ENCODE assay signal across 8 cellular contexts in genomic region chr3:183298708-183299153, GRCh38. TPM values are rescaled to one million over a fixed set of nuclear protein-coding genes. Genes with fewer than 3 reads are reported as not detected.
DNase-seq lines count a peak whose midpoint lies in the region; ATAC-seq and TF ChIP-seq lines count a peak whose summit lies in the region.

No MANE protein-coding gene starts in this region.

- intact Hi-C loops in CD14-positive monocyte (cut with micrococcal nuclease) (loop anchor here (5.0 to 10.0 kb wide), 2 partner anchors 41 to 86 kb away; no protein-coding TSS in a partner anchor), left colon (cut with DNase I, micrococcal nuclease) (no loop called here)

- ATAC-seq in GM19351 (IDR thresholded peaks at IDR 0.05; ENCODE audit: unreplicated experiment) (no peak), left colon (no peak), GM21529 (IDR thresholded peaks at IDR 0.05; ENCODE audit: unreplicated experiment) (no peak)
- no peak for ATAC-seq in activated CD8-positive, alpha-beta memory T cell treated with anti-CD3 and anti-CD28 coated beads, Interleukin-2, amount 10 ng/mL, durations not matched to agents 7 days and 5 days

- H3K27ac Mint-ChIP-seq in CD14-positive monocyte = peak overlapping the region; percentile 77 to 94 (median 92)
- no peak overlapping the region for H3K27ac Mint-ChIP-seq in activated CD8-positive, alpha-beta memory T cell treated with anti-CD3 and anti-CD28 coated beads, Interleukin-2, amount 10 ng/mL, durations not matched to agents 7 days and 5 days

- CTCF ChIA-PET in activated CD8-positive, alpha-beta memory T cell treated with anti-CD3 and anti-CD28 coated beads, Interleukin-2, amount 10 ng/mL, durations not matched to agents 7 days and 5 days (lab: Charles Lee) = no interaction called here

- in situ Hi-C loops in astrocyte of the spinal cord (cut with HindIII; ENCODE audit: low sequenced_read_pairs) = no loop called here

- no peak for TF ChIP-seq CTCF in CD14-positive monocyte (IDR thresholded peaks at IDR 0.05)
- no peak for TF ChIP-seq CTCF in astrocyte of the spinal cord (IDR thresholded peaks at IDR 0.05; ENCODE audit: low read depth, low read length)
- no peak for TF ChIP-seq CTCF in kidney epithelial cell (IDR thresholded peaks at IDR 0.05; ENCODE audit: insufficient read depth, low read length, poor library complexity, severe bottlenecking)

- H3K27me3 ChIP-seq in kidney epithelial cell (ENCODE audit: control insufficient read depth, insufficient read depth, low read length) = no peaks in the 10 kb centered on the region

- H3K27me3 Mint-ChIP-seq in CD14-positive monocyte (ENCODE audit: low read depth in 3 of 3) = peaks cover 0 to 3% (median 3%) of the 10 kb centered on the region in 3 donors
- no peaks in the 10 kb centered on the region for H3K27me3 Mint-ChIP-seq in activated CD8-positive, alpha-beta memory T cell treated with anti-CD3 and anti-CD28 coated beads, Interleukin-2, amount 10 ng/mL, durations not matched to agents 7 days and 5 days

- H3K4me1 Mint-ChIP-seq in CD14-positive monocyte = peaks cover 60% of the 10 kb centered on the region
- H3K4me1 Mint-ChIP-seq in activated CD8-positive, alpha-beta memory T cell treated with anti-CD3 and anti-CD28 coated beads, Interleukin-2, amount 10 ng/mL, durations not matched to agents 7 days and 5 days = peaks cover 23% of the 10 kb centered on the region

- peaks cover 0 to 8% (median 1%) of the 10 kb centered on the region in 7 donors for H3K9me3 Mint-ChIP-seq in CD14-positive monocyte
- H3K9me3 Mint-ChIP-seq in activated CD8-positive, alpha-beta memory T cell treated with anti-CD3 and anti-CD28 coated beads, Interleukin-2, amount 10 ng/mL, durations not matched to agents 7 days and 5 days (ENCODE audit: low read depth) = no peaks in the 10 kb centered on the region

- H3K36me3 ChIP-seq in kidney epithelial cell (ENCODE audit: control insufficient read depth, insufficient read depth, low read length) = no peaks in the 10 kb centered on the region

- no peak overlapping the region for H3K4me3 ChIP-seq in astrocyte of the spinal cord (ENCODE audit: low read depth, low read length)
- H3K4me3 ChIP-seq in kidney epithelial cell (ENCODE audit: low read depth, low read length) = no peak overlapping the region

- peaks cover 0 to 1% of the 10 kb centered on the region in 2 donors for H3K36me3 Mint-ChIP-seq in CD14-positive monocyte
- peaks cover 19% of the 10 kb centered on the region for H3K36me3 Mint-ChIP-seq in activated CD8-positive, alpha-beta memory T cell treated with anti-CD3 and anti-CD28 coated beads, Interleukin-2, amount 10 ng/mL, durations not matched to agents 7 days and 5 days

- DNase-seq in CD14-positive monocyte (ENCODE audit: low spot score) = peak; percentile 91
- DNase-seq in NCI-H2081 treated with DMSO at 0.1 percent for 48 hours (lab: John Stamatoyannopoulos, UW) = peak; percentile 81
- DNase-seq in astrocyte of the spinal cord (ENCODE audit: low read depth, low spot score) = peak; percentile 98
- DNase-seq in kidney epithelial cell (ENCODE audit: low read depth) = peak; percentile 84
- no peak for DNase-seq in left colon
- no peak for DNase-seq in activated CD8-positive, alpha-beta memory T cell treated with anti-CD3 and anti-CD28 coated beads, Interleukin-2, amount 10 ng/mL, durations not matched to agents 7 days and 5 days

- H3K4me3 Mint-ChIP-seq in CD14-positive monocyte = peak overlapping the region; percentile 61 to 71
- H3K4me3 Mint-ChIP-seq in activated CD8-positive, alpha-beta memory T cell treated with anti-CD3 and anti-CD28 coated beads, Interleukin-2, amount 10 ng/mL, durations not matched to agents 7 days and 5 days = no peak overlapping the region

RNA-seq across cellular contexts. Expression of gene B3GNT5, which starts 45.7 kb away (rescaled TPM):
- polyA plus RNA-seq in CD14-positive monocyte = 10 to 100 TPM; 14.1 to 17.7 TPM
- 21.1 and 27.6 TPM in 2 replicates for total RNA-seq in kidney epithelial cell
- total RNA-seq in left colon = 100 to 1,000 TPM in 1 of 2 donors, 10 to 100 TPM in 1; 80.3 to 106 TPM
- 1 to 10 TPM in 1 of 2 experiments, under 1 TPM in 1; 0.26 to 1.3 TPM for total RNA-seq in activated CD8-positive, alpha-beta memory T cell treated with anti-CD3 and anti-CD28 coated beads, Interleukin-2, amount 10 ng/mL, durations not matched to agents 7 days and 5 days

Comparison
In these comparisons a context has a peak if more than half of its experiments do, and no peak if none do; other contexts are left out.
1. DNase-seq: peak in CD14-positive monocyte (single experiment), NCI-H2081 treated with DMSO at 0.1 percent for 48 hours (single experiment), astrocyte of the spinal cord (single experiment) and kidney epithelial cell (single experiment); none in left colon (0 of 2) and activated CD8-positive, alpha-beta memory T cell treated with anti-CD3 and anti-CD28 coated beads, Interleukin-2, amount 10 ng/mL, durations not matched to agents 7 days and 5 days (single experiment).
2. intact Hi-C loops: an anchor here in CD14-positive monocyte (5.0 to 10.0 kb wide); none called in left colon.